Comparison of ENCODE assay signal across 9 cellular contexts in genomic region chr12:21169878-21170472, GRCh38. TPM values are rescaled to one million over a fixed set of nuclear protein-coding genes. Genes with fewer than 3 reads are reported as not detected.
DNase-seq lines count a peak whose midpoint lies in the region; ATAC-seq and TF ChIP-seq lines count a peak whose summit lies in the region.
"Had no signal": no experiment of that assay in that cellular context is flagged by ENCODE, and none has a peak within 500 bp of the region (broad histone marks: within the 10 kb centered on the region; RNA-seq: fewer than 3 reads in every experiment).

No MANE protein-coding gene starts in this region.

- peaks cover 0 to 1% (median 0%) of the 10 kb centered on the region in 3 donors for H3K27me3 Mint-ChIP-seq in CD14-positive monocyte (ENCODE audit: low read depth in 3 of 3)

- H3K27ac Mint-ChIP-seq in CD14-positive monocyte: peak overlapping the region in 1 of 7 donors; percentile 60
- H3K27ac Mint-ChIP-seq: naive thymus-derived CD8-positive, alpha-beta T cell had no signal

- intact Hi-C loops in CD14-positive monocyte (cut with micrococcal nuclease): loop anchor here (5.0 to 10.0 kb wide), 2 partner anchors 1428 to 1435 kb away; no protein-coding TSS in a partner anchor

- H3K4me1 Mint-ChIP-seq in CD14-positive monocyte: no peaks in the 10 kb centered on the region
- H3K4me1 Mint-ChIP-seq: naive thymus-derived CD8-positive, alpha-beta T cell had no signal

- H3K9me3 Mint-ChIP-seq in CD14-positive monocyte: peaks cover 0 to 1% (median 0%) of the 10 kb centered on the region in 7 donors

- TF ChIP-seq POLR2A in GM18505 (IDR thresholded peaks at IDR 0.05; ENCODE audit: borderline replicate concordance, extremely low read depth, insufficient read depth, insufficient read length): no peak

- ATAC-seq in GM18505 (IDR thresholded peaks at IDR 0.05; ENCODE audit: unreplicated experiment): peak; percentile 61
- peak; percentile 56 for ATAC-seq in HG02973 (IDR thresholded peaks at IDR 0.05; ENCODE audit: unreplicated experiment)
- ATAC-seq: naive thymus-derived CD8-positive, alpha-beta T cell had no signal

- peak; percentile 69 for TF ChIP-seq CTCF in CD14-positive monocyte (IDR thresholded peaks at IDR 0.05)

- H3K36me3 Mint-ChIP-seq in CD14-positive monocyte: no peaks in the 10 kb centered on the region

- no peak overlapping the region for H3K4me3 Mint-ChIP-seq in CD14-positive monocyte

- DNase-seq in CD14-positive monocyte (ENCODE audit: low spot score) (no peak), NCI-H2196 treated with DMSO at 0.1 percent for 48 hours (lab: John Stamatoyannopoulos, UW; ENCODE audit: unreplicated experiment) (peak; percentile 47), iPS-NIHi11 (ENCODE audit: low spot score) (peak; percentile 68), stromal cell of bone marrow (ENCODE audit: low read depth) (peak; percentile 5), hippocampal formation (lab: John Stamatoyannopoulos, UW) (no peak)
- peak; percentile 65 for DNase-seq in activated CD8-positive, alpha-beta memory T cell treated with anti-CD3 and anti-CD28 coated beads, Interleukin-2, amount 50 U/mL, for 48 hours

RNA-seq across cellular contexts. Expression of gene SLCO1B1, which starts 39.0 kb away (rescaled TPM):
- not detected for polyA plus RNA-seq in CD14-positive monocyte
- polyA plus RNA-seq: naive thymus-derived CD8-positive, alpha-beta T cell had no signal

Comparison
In these comparisons a context has a peak if more than half of its experiments do, and no peak if none do; other contexts are left out.
1. DNase-seq: peak in NCI-H2196 treated with DMSO at 0.1 percent for 48 hours (single experiment), activated CD8-positive, alpha-beta memory T cell treated with anti-CD3 and anti-CD28 coated beads, Interleukin-2, amount 50 U/mL, for 48 hours (single experiment), iPS-NIHi11 (single experiment) and stromal cell of bone marrow (single experiment); none in CD14-positive monocyte (single experiment) and hippocampal formation (0 of 2).